ENCODE assay signal across 22 cellular contexts in the genomic region with DNA sequence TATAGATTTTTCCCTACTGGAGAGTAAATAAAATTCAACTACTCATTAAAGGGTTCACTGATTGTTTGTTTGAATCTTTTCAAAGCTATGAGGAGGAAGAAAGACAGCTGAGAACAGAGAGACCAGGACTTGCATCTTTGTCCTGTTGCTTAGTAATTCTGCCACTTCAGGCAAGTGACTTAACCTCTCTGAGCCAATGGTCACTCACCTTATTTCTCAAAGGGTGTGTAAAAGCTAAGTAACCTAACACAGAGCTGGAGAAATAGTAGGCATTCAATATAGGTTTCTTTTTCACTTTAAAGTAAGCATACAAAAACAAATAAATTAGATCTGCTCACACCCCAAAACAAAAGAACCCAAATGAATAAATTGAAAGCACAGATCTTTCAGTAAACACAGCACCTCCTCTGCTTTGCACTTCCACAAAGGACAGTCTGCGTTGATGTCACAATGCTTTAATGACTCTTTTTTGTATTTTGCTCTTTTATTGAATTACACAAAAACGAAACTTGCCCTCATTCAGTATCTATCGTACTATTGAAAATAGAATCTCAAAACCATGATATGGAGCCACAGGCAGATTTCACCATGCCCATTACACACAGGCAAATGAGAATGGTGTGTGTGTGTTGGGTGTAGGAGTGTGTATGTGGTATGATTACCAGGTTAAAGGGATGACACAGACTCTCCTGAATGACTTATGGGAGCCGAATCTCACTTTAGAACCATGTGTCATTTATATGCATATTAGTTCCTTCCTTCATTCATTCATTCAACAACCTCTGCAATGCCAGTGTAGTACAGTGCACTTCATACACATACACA.
DNase-seq lines count a peak whose midpoint lies in the region; ATAC-seq, FAIRE-seq and TF ChIP-seq lines count a peak whose summit lies in the region.
"Had no signal": no experiment of that assay in that cellular context is flagged by ENCODE, and none has a peak within 500 bp of the region (broad histone marks: within the 10 kb centered on the region; RNA-seq: fewer than 3 reads in every experiment).

No MANE protein-coding gene starts in this region.

- H3K4ac ChIP-seq in trophoblast cell (ENCODE audit: low read depth, low read length), result no peak overlapping the region

- H3K4me2 ChIP-seq in trophoblast cell (ENCODE audit: low read length), result no peak overlapping the region
- H3K4me2 ChIP-seq: PC-9 had no signal

- no peaks in the 10 kb centered on the region for H3K79me2 ChIP-seq in trophoblast cell (ENCODE audit: control insufficient read depth, insufficient read depth, low read length, poor library complexity)

- H3K4me1 ChIP-seq in trophoblast cell (ENCODE audit: control insufficient read depth in 1 of 2, insufficient read depth in 2 of 2, low read length in 2 of 2), result no peaks in the 10 kb centered on the region
- H3K4me1 ChIP-seq in SJCRH30, result peaks cover 8% of the 10 kb centered on the region; the same call in 1 of the 2 replicates

- H2BK12ac ChIP-seq in trophoblast cell (ENCODE audit: low read length), result no peak overlapping the region

- H3K27ac Mint-ChIP-seq in activated B cell treated with CpG ODN at 0.5 μM for 24 hours, result peak overlapping the region; percentile 20

- H3K27me3 ChIP-seq in trophoblast cell (ENCODE audit: insufficient read depth, low read length) (no peaks in the 10 kb centered on the region), SJCRH30 (no peaks in the 10 kb centered on the region)

- no peak overlapping the region for H2BK120ac ChIP-seq in trophoblast cell (ENCODE audit: insufficient read depth, low read length, poor library complexity)

- no CpG with 5 or more reads among the region's 4 CpGs for WGBS in trophoblast cell (ENCODE audit: extremely low coverage, insufficient coverage, insufficient read length)

- no peak overlapping the region for H4K91ac ChIP-seq in trophoblast cell (ENCODE audit: low read depth, low read length)

- H3K23ac ChIP-seq in trophoblast cell (ENCODE audit: low read length), result peak overlapping the region; percentile 43

- H2AK5ac ChIP-seq in trophoblast cell (ENCODE audit: low read length), result no peak overlapping the region

- TF ChIP-seq CTCF in activated B cell treated with CpG ODN at 0.5 μM for 24 hours (IDR thresholded peaks at IDR 0.05), result no peak

- H3K27me3 Mint-ChIP-seq in activated B cell treated with CpG ODN at 0.5 μM for 24 hours, result no peaks in the 10 kb centered on the region

- H4K8ac ChIP-seq in trophoblast cell (ENCODE audit: low read depth, low read length), result no peak overlapping the region

- H4K12ac ChIP-seq in trophoblast cell (ENCODE audit: low read depth, low read length), result no peak overlapping the region

- DNase-seq in GM18507 (ENCODE audit: extremely low spot score, insufficient read length, low read depth) (no peak), activated B cell treated with CpG ODN at 0.5 μM for 24 hours (no peak), trophoblast cell (no peak), OCI-M2 (lab: John Stamatoyannopoulos, UW; ENCODE audit: unreplicated experiment) (no peak), SJCRH30 (no peak)
- no peak for DNase-seq in stimulated activated CD4-positive, alpha-beta T cell treated with anti-CD3 and anti-CD28 coated beads, Interleukin-1b, Interleukin-23, amount 100 ng/mL, for 48 hours
- DNase-seq: C1 segment of cervical spinal cord, IMR-90, Kasumi-1, MG63, NCI-H1092, NCI-H1694, NCI-H2081 treated with DMSO at 0.1 percent for 48 hours, NCI-H510A, NCI-H82, PC-9, SIG-M5 had no signal

- FAIRE-seq in GM18507 (lab: Jason Lieb, UNC), result peak; percentile 59
- FAIRE-seq: D721Med, HTR-8/SVneo had no signal

- H3K4me1 Mint-ChIP-seq in activated B cell treated with CpG ODN at 0.5 μM for 24 hours, result peaks cover 88% of the 10 kb centered on the region

- no peak for TF ChIP-seq POLR2A in GM18505 (IDR thresholded peaks at IDR 0.05; ENCODE audit: borderline replicate concordance, extremely low read depth, insufficient read depth, insufficient read length)

- ATAC-seq in HG03095 (IDR thresholded peaks at IDR 0.05; ENCODE audit: unreplicated experiment) (peak; percentile 52), activated B cell treated with CpG ODN at 0.5 μM for 24 hours (ENCODE audit: low read depth) (no peak), GM18505 (IDR thresholded peaks at IDR 0.05; ENCODE audit: unreplicated experiment) (no peak)

- no peak overlapping the region for H2AFZ ChIP-seq in trophoblast cell (ENCODE audit: insufficient read depth, low read length, poor library complexity)
- H2AFZ ChIP-seq: PC-9 had no signal

- POLR2A ChIA-PET in activated B cell treated with CpG ODN at 0.5 μM for 24 hours (lab: Charles Lee), result interaction anchor here (0.5 to 1.1 kb wide), 2 partner anchors 10 to 70 kb away, joined by 3 to 4 read pairs; no protein-coding TSS in a partner anchor

- no peak overlapping the region for H3K4me3 Mint-ChIP-seq in activated B cell treated with CpG ODN at 0.5 μM for 24 hours

- CTCF ChIA-PET in activated B cell treated with CpG ODN at 0.5 μM for 24 hours (lab: Charles Lee), result no interaction called here

- H2BK5ac ChIP-seq in trophoblast cell (ENCODE audit: low read depth, low read length, poor library complexity), result no peak overlapping the region

- no peak overlapping the region for H3K18ac ChIP-seq in trophoblast cell (ENCODE audit: low read length)

- peaks cover 72% of the 10 kb centered on the region for H3K36me3 Mint-ChIP-seq in activated B cell treated with CpG ODN at 0.5 μM for 24 hours (ENCODE audit: low read depth)

- no peaks in the 10 kb centered on the region for H3K36me3 ChIP-seq in trophoblast cell (ENCODE audit: control insufficient read depth in 1 of 2, insufficient read depth in 2 of 2, low read length in 2 of 2)
- no peaks in the 10 kb centered on the region for H3K36me3 ChIP-seq in SJCRH30
- H3K36me3 ChIP-seq: MG63 had no signal

- no peak overlapping the region for H3K27ac ChIP-seq in trophoblast cell (ENCODE audit: low read depth, low read length)
- H3K27ac ChIP-seq in SJCRH30, result no peak overlapping the region
- H3K27ac ChIP-seq: PC-9, RWPE1 had no signal

- H3K79me1 ChIP-seq in trophoblast cell (ENCODE audit: low read length), result no peaks in the 10 kb centered on the region

- H3K9ac ChIP-seq in trophoblast cell (ENCODE audit: low read length), result no peak overlapping the region

- H3K9me3 ChIP-seq in trophoblast cell (ENCODE audit: insufficient read depth, low read depth, low read length), result no peaks in the 10 kb centered on the region
- H3K9me3 ChIP-seq in SJCRH30 (replicated peaks), result no peaks in the 10 kb centered on the region
- H3K9me3 ChIP-seq: MG63 had no signal

- no peak overlapping the region for H3K4me3 ChIP-seq in trophoblast cell (ENCODE audit: low read depth, low read length)
- H3K4me3 ChIP-seq in SJCRH30, result no peak overlapping the region
- H3K4me3 ChIP-seq: MG63, PC-9 had no signal

- no peaks in the 10 kb centered on the region for H3K9me3 Mint-ChIP-seq in activated B cell treated with CpG ODN at 0.5 μM for 24 hours

- H3K14ac ChIP-seq in trophoblast cell (ENCODE audit: low read length), result no peak overlapping the region

- intact Hi-C loops in activated B cell treated with CpG ODN at 0.5 μM for 24 hours (cut with micrococcal nuclease), result no loop called here
